ENCODE assay signal across 1 cellular context in genomic region chr17:1762233-1762905, GRCh38.
A peak's percentile ranks its signal among the peaks of the same experiment; 100 is the strongest.
TF ChIP-seq lines count a peak whose summit lies in the region.

No MANE protein-coding gene starts in this region.

TF ChIP-seq in HepG2, 621 proteins besides CTCF, POLR2A, EP300 and RAD21 (continued from another document and continues in another):
- TF ChIP-seq, protein P1, sequence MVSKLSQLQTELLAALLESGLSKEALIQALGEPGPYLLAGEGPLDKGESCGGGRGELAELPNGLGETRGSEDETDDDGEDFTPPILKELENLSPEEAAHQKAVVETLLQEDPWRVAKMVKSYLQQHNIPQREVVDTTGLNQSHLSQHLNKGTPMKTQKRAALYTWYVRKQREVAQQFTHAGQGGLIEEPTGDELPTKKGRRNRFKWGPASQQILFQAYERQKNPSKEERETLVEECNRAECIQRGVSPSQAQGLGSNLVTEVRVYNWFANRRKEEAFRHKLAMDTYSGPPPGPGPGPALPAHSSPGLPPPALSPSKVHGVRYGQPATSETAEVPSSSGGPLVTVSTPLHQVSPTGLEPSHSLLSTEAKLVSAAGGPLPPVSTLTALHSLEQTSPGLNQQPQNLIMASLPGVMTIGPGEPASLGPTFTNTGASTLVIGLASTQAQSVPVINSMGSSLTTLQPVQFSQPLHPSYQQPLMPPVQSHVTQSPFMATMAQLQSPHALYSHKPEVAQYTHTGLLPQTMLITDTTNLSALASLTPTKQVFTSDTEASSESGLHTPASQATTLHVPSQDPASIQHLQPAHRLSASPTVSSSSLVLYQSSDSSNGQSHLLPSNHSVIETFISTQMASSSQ (IDR thresholded peaks at IDR 0.05; ENCODE audit: low read depth), result no peak
- TF ChIP-seq, protein P1 (CRISPR knock-in tag; IDR thresholded peaks at IDR 0.05; ENCODE audit: borderline replicate concordance), result no peak
- TF ChIP-seq, protein P2, sequence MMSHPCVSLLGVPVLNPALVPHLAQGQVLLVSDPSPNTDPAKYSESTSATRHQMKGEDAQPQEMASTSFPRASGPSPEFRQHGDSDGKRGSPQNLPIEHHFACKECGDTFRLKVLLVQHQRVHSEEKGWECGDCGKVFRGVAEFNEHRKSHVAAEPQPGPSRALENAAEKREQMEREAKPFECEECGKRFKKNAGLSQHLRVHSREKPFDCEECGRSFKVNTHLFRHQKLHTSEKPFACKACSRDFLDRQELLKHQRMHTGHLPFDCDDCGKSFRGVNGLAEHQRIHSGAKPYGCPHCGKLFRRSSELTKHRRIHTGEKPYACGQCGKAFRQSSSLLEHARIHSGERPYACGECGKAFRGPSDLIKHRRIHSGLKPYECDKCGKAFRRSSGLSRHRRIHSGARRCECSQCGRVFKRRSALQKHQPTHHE (CRISPR knock-in tag; IDR thresholded peaks at IDR 0.05; ENCODE audit: borderline replicate concordance), result no peak
- TF ChIP-seq SNAI1 (CRISPR knock-in tag; IDR thresholded peaks at IDR 0.05; ENCODE audit: borderline replicate concordance) (0 out of 2 replicates have a peak, but pooled peaks have one; percentile 12), FOXO1 (CRISPR knock-in tag; IDR thresholded peaks at IDR 0.05) (peak; percentile 55; the same call in 1 of the 2 replicates), FOXC1 (CRISPR knock-in tag; IDR thresholded peaks at IDR 0.05; ENCODE audit: borderline replicate concordance) (no peak; the same call in 1 of the 2 replicates), ZNF329 (CRISPR knock-in tag; IDR thresholded peaks at IDR 0.05; ENCODE audit: low read depth) (0 out of 2 replicates have a peak, but pooled peaks have one; percentile 39), SRSF4 (IDR thresholded peaks at IDR 0.05; ENCODE audit: low read depth, low read length, poor library complexity, severe bottlenecking) (no peak), ZBTB39 (CRISPR knock-in tag; IDR thresholded peaks at IDR 0.05) (no peak; the same call in 1 of the 2 replicates), ZFP36L2 (CRISPR knock-in tag; IDR thresholded peaks at IDR 0.05) (no peak), SALL1 (CRISPR knock-in tag; IDR thresholded peaks at IDR 0.05) (0 out of 2 replicates have a peak, but pooled peaks have one; percentile 1), ZNF138 (CRISPR knock-in tag; IDR thresholded peaks at IDR 0.05; ENCODE audit: low read depth) (no peak), YEATS4 (CRISPR knock-in tag; IDR thresholded peaks at IDR 0.05; ENCODE audit: borderline replicate concordance) (no peak), BATF2 (CRISPR knock-in tag; IDR thresholded peaks at IDR 0.05) (no peak), ZMYM2 (CRISPR knock-in tag; IDR thresholded peaks at IDR 0.05) (no peak), CEBPG (CRISPR knock-in tag; IDR thresholded peaks at IDR 0.05) (peak; percentile 2; the same call in 1 of the 2 replicates), ZNF543 (CRISPR knock-in tag; IDR thresholded peaks at IDR 0.05) (no peak), ZNF740 (CRISPR knock-in tag; IDR thresholded peaks at IDR 0.05) (no peak; the same call in 1 of the 2 replicates), KDM5B (CRISPR knock-in tag; IDR thresholded peaks at IDR 0.05; ENCODE audit: borderline replicate concordance) (0 out of 2 replicates have a peak, but pooled peaks have one; percentile 5), SOX13 (IDR thresholded peaks at IDR 0.05) (peak; percentile 50; the same call in 1 of the 2 replicates), SOX13 (CRISPR knock-in tag; conservative IDR thresholded peaks at IDR 0.05 in 1 of 2, IDR thresholded peaks at IDR 0.05 in 1 of 2) (peak in 1 of 2 experiments; percentile 78; a peak in 2 of 4 replicates), ZFYVE20 (CRISPR knock-in tag; IDR thresholded peaks at IDR 0.05; ENCODE audit: borderline replicate concordance, low read depth) (no peak), POLR2G (IDR thresholded peaks at IDR 0.05; ENCODE audit: low read depth, low read length) (no peak), ZNF256 (CRISPR knock-in tag; conservative IDR thresholded peaks at IDR 0.05) (no peak), KLF16 (CRISPR knock-in tag; IDR thresholded peaks at IDR 0.05) (no peak), ZNF614 (CRISPR knock-in tag; IDR thresholded peaks at IDR 0.05; ENCODE audit: borderline replicate concordance) (no peak), ZNF552 (CRISPR knock-in tag; IDR thresholded peaks at IDR 0.05; ENCODE audit: borderline replicate concordance) (no peak), YEATS2 (CRISPR knock-in tag; IDR thresholded peaks at IDR 0.05; ENCODE audit: borderline replicate concordance) (no peak), SP140L (CRISPR knock-in tag; IDR thresholded peaks at IDR 0.05; ENCODE audit: borderline replicate concordance) (no peak), MZF1 (CRISPR knock-in tag; IDR thresholded peaks at IDR 0.05; ENCODE audit: borderline replicate concordance) (no peak), NCOA5 (CRISPR knock-in tag; IDR thresholded peaks at IDR 0.05) (no peak), KDM1A (CRISPR knock-in tag; IDR thresholded peaks at IDR 0.05) (no peak), ZNF709 (CRISPR knock-in tag; IDR thresholded peaks at IDR 0.05) (no peak)
- TF ChIP-seq, protein P3, sequence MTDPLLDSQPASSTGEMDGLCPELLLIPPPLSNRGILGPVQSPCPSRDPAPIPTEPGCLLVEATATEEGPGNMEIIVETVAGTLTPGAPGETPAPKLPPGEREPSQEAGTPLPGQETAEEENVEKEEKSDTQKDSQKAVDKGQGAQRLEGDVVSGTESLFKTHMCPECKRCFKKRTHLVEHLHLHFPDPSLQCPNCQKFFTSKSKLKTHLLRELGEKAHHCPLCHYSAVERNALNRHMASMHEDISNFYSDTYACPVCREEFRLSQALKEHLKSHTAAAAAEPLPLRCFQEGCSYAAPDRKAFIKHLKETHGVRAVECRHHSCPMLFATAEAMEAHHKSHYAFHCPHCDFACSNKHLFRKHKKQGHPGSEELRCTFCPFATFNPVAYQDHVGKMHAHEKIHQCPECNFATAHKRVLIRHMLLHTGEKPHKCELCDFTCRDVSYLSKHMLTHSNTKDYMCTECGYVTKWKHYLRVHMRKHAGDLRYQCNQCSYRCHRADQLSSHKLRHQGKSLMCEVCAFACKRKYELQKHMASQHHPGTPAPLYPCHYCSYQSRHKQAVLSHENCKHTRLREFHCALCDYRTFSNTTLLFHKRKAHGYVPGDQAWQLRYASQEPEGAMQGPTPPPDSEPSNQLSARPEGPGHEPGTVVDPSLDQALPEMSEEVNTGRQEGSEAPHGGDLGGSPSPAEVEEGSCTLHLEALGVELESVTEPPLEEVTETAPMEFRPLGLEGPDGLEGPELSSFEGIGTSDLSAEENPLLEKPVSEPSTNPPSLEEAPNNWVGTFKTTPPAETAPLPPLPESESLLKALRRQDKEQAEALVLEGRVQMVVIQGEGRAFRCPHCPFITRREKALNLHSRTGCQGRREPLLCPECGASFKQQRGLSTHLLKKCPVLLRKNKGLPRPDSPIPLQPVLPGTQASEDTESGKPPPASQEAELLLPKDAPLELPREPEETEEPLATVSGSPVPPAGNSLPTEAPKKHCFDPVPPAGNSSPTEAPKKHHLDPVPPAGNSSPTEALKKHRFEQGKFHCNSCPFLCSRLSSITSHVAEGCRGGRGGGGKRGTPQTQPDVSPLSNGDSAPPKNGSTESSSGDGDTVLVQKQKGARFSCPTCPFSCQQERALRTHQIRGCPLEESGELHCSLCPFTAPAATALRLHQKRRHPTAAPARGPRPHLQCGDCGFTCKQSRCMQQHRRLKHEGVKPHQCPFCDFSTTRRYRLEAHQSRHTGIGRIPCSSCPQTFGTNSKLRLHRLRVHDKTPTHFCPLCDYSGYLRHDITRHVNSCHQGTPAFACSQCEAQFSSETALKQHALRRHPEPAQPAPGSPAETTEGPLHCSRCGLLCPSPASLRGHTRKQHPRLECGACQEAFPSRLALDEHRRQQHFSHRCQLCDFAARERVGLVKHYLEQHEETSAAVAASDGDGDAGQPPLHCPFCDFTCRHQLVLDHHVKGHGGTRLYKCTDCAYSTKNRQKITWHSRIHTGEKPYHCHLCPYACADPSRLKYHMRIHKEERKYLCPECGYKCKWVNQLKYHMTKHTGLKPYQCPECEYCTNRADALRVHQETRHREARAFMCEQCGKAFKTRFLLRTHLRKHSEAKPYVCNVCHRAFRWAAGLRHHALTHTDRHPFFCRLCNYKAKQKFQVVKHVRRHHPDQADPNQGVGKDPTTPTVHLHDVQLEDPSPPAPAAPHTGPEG (CRISPR knock-in tag; IDR thresholded peaks at IDR 0.05), result 0 out of 2 replicates have a peak, but pooled peaks have one; percentile 68
- TF ChIP-seq, protein P4, sequence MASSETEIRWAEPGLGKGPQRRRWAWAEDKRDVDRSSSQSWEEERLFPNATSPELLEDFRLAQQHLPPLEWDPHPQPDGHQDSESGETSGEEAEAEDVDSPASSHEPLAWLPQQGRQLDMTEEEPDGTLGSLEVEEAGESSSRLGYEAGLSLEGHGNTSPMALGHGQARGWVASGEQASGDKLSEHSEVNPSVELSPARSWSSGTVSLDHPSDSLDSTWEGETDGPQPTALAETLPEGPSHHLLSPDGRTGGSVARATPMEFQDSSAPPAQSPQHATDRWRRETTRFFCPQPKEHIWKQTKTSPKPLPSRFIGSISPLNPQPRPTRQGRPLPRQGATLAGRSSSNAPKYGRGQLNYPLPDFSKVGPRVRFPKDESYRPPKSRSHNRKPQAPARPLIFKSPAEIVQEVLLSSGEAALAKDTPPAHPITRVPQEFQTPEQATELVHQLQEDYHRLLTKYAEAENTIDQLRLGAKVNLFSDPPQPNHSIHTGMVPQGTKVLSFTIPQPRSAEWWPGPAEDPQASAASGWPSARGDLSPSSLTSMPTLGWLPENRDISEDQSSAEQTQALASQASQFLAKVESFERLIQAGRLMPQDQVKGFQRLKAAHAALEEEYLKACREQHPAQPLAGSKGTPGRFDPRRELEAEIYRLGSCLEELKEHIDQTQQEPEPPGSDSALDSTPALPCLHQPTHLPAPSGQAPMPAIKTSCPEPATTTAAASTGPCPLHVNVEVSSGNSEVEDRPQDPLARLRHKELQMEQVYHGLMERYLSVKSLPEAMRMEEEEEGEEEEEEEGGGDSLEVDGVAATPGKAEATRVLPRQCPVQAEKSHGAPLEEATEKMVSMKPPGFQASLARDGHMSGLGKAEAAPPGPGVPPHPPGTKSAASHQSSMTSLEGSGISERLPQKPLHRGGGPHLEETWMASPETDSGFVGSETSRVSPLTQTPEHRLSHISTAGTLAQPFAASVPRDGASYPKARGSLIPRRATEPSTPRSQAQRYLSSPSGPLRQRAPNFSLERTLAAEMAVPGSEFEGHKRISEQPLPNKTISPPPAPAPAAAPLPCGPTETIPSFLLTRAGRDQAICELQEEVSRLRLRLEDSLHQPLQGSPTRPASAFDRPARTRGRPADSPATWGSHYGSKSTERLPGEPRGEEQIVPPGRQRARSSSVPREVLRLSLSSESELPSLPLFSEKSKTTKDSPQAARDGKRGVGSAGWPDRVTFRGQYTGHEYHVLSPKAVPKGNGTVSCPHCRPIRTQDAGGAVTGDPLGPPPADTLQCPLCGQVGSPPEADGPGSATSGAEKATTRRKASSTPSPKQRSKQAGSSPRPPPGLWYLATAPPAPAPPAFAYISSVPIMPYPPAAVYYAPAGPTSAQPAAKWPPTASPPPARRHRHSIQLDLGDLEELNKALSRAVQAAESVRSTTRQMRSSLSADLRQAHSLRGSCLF (CRISPR knock-in tag; IDR thresholded peaks at IDR 0.05; ENCODE audit: borderline replicate concordance), result no peak
- TF ChIP-seq, protein P5, sequence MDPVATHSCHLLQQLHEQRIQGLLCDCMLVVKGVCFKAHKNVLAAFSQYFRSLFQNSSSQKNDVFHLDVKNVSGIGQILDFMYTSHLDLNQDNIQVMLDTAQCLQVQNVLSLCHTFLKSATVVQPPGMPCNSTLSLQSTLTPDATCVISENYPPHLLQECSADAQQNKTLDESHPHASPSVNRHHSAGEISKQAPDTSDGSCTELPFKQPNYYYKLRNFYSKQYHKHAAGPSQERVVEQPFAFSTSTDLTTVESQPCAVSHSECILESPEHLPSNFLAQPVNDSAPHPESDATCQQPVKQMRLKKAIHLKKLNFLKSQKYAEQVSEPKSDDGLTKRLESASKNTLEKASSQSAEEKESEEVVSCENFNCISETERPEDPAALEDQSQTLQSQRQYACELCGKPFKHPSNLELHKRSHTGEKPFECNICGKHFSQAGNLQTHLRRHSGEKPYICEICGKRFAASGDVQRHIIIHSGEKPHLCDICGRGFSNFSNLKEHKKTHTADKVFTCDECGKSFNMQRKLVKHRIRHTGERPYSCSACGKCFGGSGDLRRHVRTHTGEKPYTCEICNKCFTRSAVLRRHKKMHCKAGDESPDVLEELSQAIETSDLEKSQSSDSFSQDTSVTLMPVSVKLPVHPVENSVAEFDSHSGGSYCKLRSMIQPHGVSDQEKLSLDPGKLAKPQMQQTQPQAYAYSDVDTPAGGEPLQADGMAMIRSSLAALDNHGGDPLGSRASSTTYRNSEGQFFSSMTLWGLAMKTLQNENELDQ (CRISPR knock-in tag; IDR thresholded peaks at IDR 0.05; ENCODE audit: borderline replicate concordance), result no peak
